ENCODE assay signal across 2 cellular contexts in the genomic region with DNA sequence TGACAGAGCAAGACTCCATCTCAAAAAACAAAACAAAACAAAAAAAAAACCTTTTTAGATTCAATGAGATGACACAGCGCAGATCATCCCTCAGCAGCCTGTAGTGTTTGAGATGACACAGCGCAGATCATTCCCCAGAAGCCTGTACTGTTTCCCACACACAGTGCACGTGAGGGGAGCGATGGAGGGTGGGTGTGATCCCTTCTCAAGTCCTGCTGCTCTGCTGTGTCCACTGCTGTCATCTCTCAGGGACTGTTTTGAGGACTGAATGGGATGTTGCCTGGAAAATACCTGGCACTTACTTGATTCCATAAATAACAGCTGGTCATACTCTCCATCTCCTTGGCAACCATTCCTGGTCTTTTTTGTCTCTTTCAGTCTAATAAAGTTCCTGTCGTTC.
TF ChIP-seq lines count a peak whose summit lies in the region.

No MANE protein-coding gene starts in this region.

TF ChIP-seq in IMR-90, 13 proteins besides CTCF, POLR2A, EP300 and RAD21:
- TF ChIP-seq MAFK (IDR thresholded peaks at IDR 0.05; ENCODE audit: low read depth, low read length) (no peak), RCOR1 (IDR thresholded peaks at IDR 0.05; ENCODE audit: insufficient replicate concordance, low read length) (no peak), MAZ (IDR thresholded peaks at IDR 0.05; ENCODE audit: borderline replicate concordance, low read depth, low read length) (no peak)

TF ChIP-seq in K562, 482 proteins besides CTCF, POLR2A, EP300 and RAD21:
- peak; percentile 34; the same call in 1 of the 2 replicates for TF ChIP-seq RFX1 (IDR thresholded peaks at IDR 0.05)
- TF ChIP-seq, protein P1, sequence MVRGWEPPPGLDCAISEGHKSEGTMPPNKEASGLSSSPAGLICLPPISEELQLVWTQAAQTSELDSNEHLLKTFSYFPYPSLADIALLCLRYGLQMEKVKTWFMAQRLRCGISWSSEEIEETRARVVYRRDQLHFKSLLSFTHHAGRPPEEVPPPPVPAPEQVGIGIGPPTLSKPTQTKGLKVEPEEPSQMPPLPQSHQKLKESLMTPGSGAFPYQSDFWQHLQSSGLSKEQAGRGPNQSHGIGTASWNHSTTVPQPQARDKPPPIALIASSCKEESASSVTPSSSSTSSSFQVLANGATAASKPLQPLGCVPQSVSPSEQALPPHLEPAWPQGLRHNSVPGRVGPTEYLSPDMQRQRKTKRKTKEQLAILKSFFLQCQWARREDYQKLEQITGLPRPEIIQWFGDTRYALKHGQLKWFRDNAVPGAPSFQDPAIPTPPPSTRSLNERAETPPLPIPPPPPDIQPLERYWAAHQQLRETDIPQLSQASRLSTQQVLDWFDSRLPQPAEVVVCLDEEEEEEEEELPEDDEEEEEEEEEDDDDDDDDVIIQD (CRISPR knock-in tag; IDR thresholded peaks at IDR 0.05), result no peak
- 0 out of 4 replicates have a peak, but pooled peaks of 1 of the 2 experiments have one; percentile 7 for TF ChIP-seq RCOR1 (IDR thresholded peaks at IDR 0.05; ENCODE audit: borderline replicate concordance in 1 of 2, low read depth in 2 of 2, low read length in 2 of 2)
- no peak for TF ChIP-seq PHTF2 (CRISPR knock-in tag; IDR thresholded peaks at IDR 0.05)
- TF ChIP-seq BHLHE40 (IDR thresholded peaks at IDR 0.05; ENCODE audit: low read length), result peak; percentile 82
- TF ChIP-seq MAX (CRISPR knock-in tag; IDR thresholded peaks at IDR 0.05), result no peak
- TF ChIP-seq ZBTB40 (IDR thresholded peaks at IDR 0.05), result peak; percentile 61; the same call in 1 of the 2 replicates
- no peak for TF ChIP-seq ZBTB40 (CRISPR knock-in tag; IDR thresholded peaks at IDR 0.05)
